In genomic region chr3:169578381-169578780, GRCh38 we compare ENCODE assay signal across 36 cellular contexts.
"Had no signal": no experiment of that assay in that cellular context is flagged by ENCODE, and none has a peak within 500 bp of the region (broad histone marks: within the 10 kb centered on the region; RNA-seq: fewer than 3 reads in every experiment).

No MANE protein-coding gene starts in this region.

- DNase-seq: activated B cell treated with CpG ODN at 0.5 μM for 24 hours; activated CD4-positive, alpha-beta memory T cell treated with anti-CD3 and anti-CD28 coated beads for 36 hours; activated CD4-positive, alpha-beta T cell treated with anti-CD3 and anti-CD28 coated beads for 4 hours; activated CD4-positive, alpha-beta T cell treated with anti-CD3 and anti-CD28 coated beads, Interleukin-2, amount 10 ng/mL, durations not matched to agents 24 days and 14 days; activated CD4-positive, alpha-beta T cell treated with anti-CD3 and anti-CD28 coated beads, Interleukin-2, amount 50 U/mL, for 1 hour; activated CD4-positive, alpha-beta T cell treated with anti-CD3 and anti-CD28 coated beads, Interleukin-2, amount 50 U/mL, for 4 hours; activated CD4-positive, CD25-positive, alpha-beta regulatory T cell treated with anti-CD3 and anti-CD28 coated beads, Interleukin-2, amount 50 U/mL, for 72 hours; activated CD8-positive, alpha-beta memory T cell treated with anti-CD3 and anti-CD28 coated beads, Interleukin-2, amount 50 U/mL, for 4 hours; activated CD8-positive, alpha-beta T cell treated with anti-CD3 and anti-CD28 coated beads for 36 hours; activated effector memory CD4-positive, alpha-beta T cell treated with anti-CD3 and anti-CD28 coated beads, Interleukin-2, amount 50 U/mL, for 16 hours; activated gamma-delta T cell treated with Interleukin-2 at 50 U/mL for 16 hours; activated naive CD4-positive, alpha-beta T cell; activated naive CD4-positive, alpha-beta T cell treated with anti-CD3 and anti-CD28 coated beads for 36 hours; activated naive CD4-positive, alpha-beta T cell treated with anti-CD3 and anti-CD28 coated beads, Interleukin-2, amount 50 U/mL, for 16 hours; activated naive CD8-positive, alpha-beta T cell treated with anti-CD3 and anti-CD28 coated beads for 36 hours; activated T-cell treated with anti-CD3 and anti-CD28 coated beads for 4 hours; activated T-cell treated with anti-CD3 and anti-CD28 coated beads, Interleukin-2, amount 50 U/mL, for 1 hour; activated T-cell treated with anti-CD3 and anti-CD28 coated beads, Interleukin-2, amount 50 U/mL, for 4 hours; activated T-cell treated with anti-CD3 and anti-CD28 coated beads, Interleukin-2, amount 50 U/mL, for 72 hours; adrenal gland; amniotic stem cell; aorta; body of pancreas; brain microvascular endothelial cell; caudate nucleus; cerebellar nuclear complex; T-helper 2 cell; T-helper 9 cell had no signal

- H3K4me1 ChIP-seq: adrenal gland, breast epithelium had no signal

- H3K27me3 ChIP-seq: adrenal gland, body of pancreas, brain microvascular endothelial cell, breast epithelium had no signal

- H3K9me3 Mint-ChIP-seq: activated B cell treated with CpG ODN at 0.5 μM for 24 hours; activated CD4-positive, alpha-beta memory T cell treated with anti-CD3 and anti-CD28 coated beads for 36 hours; activated CD4-positive, alpha-beta T cell treated with anti-CD3 and anti-CD28 coated beads, Interleukin-2, amount 10 ng/mL, durations not matched to agents 24 days and 14 days; activated CD8-positive, alpha-beta T cell treated with anti-CD3 and anti-CD28 coated beads for 36 hours; activated naive CD4-positive, alpha-beta T cell treated with anti-CD3 and anti-CD28 coated beads for 36 hours; activated naive CD4-positive, alpha-beta T cell treated with anti-CD3 and anti-CD28 coated beads, Interleukin-2, amount 50 U/mL, for 72 hours; activated naive CD8-positive, alpha-beta T cell treated with anti-CD3 and anti-CD28 coated beads for 36 hours; activated T-cell treated with anti-CD3 and anti-CD28 coated beads, Interleukin-2, amount 50 U/mL, for 4 hours; activated T-cell treated with anti-CD3 and anti-CD28 coated beads, Interleukin-2, amount 50 U/mL, for 72 hours; activated T-helper 1 cell treated with anti-CD3 and anti-CD28 coated beads, Interleukin-12 subunit alpha, Interleukin-12 subunit beta, Interleukin-2, Interleukin-4 antibody, amounts not matched to agents 30 ng/mL and 10 ng/mL and 1 ng/mL, durations not matched to agents 14 hours and 24 hours and 36 hours; activated T-helper 17 cell treated with anti-CD3 and anti-CD28 coated beads, Interleukin-2, amount 50 U/mL, for 72 hours; central memory CD8-positive, alpha-beta T cell; T-helper 1 cell treated with Interleukin-12 subunit alpha and Interleukin-12 subunit beta and Interleukin-4 antibody, amounts not matched to agents 30 μg/mL and 1 μg/mL, for 36 hours; T-helper 2 cell treated with Interferon-gamma antibody and Interleukin-4, amounts not matched to agents 5 μg/mL and 100 μg/mL, for 36 hours had no signal

- ATAC-seq: activated CD8-positive, alpha-beta T cell treated with anti-CD3 and anti-CD28 coated beads for 36 hours; activated naive CD4-positive, alpha-beta T cell treated with anti-CD3 and anti-CD28 coated beads, Interleukin-2, amount 50 U/mL, for 72 hours; activated T-cell treated with anti-CD3 and anti-CD28 coated beads, Interleukin-2, amount 50 U/mL, for 4 hours; activated T-cell treated with anti-CD3 and anti-CD28 coated beads, Interleukin-2, amount 50 U/mL, for 72 hours; activated T-helper 17 cell treated with anti-CD3 and anti-CD28 coated beads, Interleukin-2, amount 50 U/mL, for 72 hours; body of pancreas had no signal

- H3K4me3 ChIP-seq: adrenal gland, body of pancreas, breast epithelium had no signal

- H3K9me3 ChIP-seq: adrenal gland, body of pancreas, breast epithelium had no signal

- H3K27ac ChIP-seq: adrenal gland, body of pancreas, brain microvascular endothelial cell, breast epithelium, VCaP had no signal

- H3K27ac Mint-ChIP-seq: activated B cell treated with CpG ODN at 0.5 μM for 24 hours; activated CD4-positive, alpha-beta memory T cell treated with anti-CD3 and anti-CD28 coated beads for 36 hours; activated CD4-positive, alpha-beta T cell treated with anti-CD3 and anti-CD28 coated beads, Interleukin-2, amount 10 ng/mL, durations not matched to agents 24 days and 14 days; activated CD8-positive, alpha-beta T cell treated with anti-CD3 and anti-CD28 coated beads for 36 hours; activated naive CD4-positive, alpha-beta T cell treated with anti-CD3 and anti-CD28 coated beads for 36 hours; activated naive CD4-positive, alpha-beta T cell treated with anti-CD3 and anti-CD28 coated beads, Interleukin-2, amount 50 U/mL, for 72 hours; activated naive CD8-positive, alpha-beta T cell treated with anti-CD3 and anti-CD28 coated beads for 36 hours; activated T-cell treated with anti-CD3 and anti-CD28 coated beads, Interleukin-2, amount 50 U/mL, for 72 hours; activated T-helper 1 cell treated with anti-CD3 and anti-CD28 coated beads, Interleukin-12 subunit alpha, Interleukin-12 subunit beta, Interleukin-2, Interleukin-4 antibody, amounts not matched to agents 30 ng/mL and 10 ng/mL and 1 ng/mL, durations not matched to agents 14 hours and 24 hours and 36 hours; activated T-helper 17 cell treated with anti-CD3 and anti-CD28 coated beads, Interleukin-2, amount 50 U/mL, for 72 hours; T-helper 1 cell treated with Interleukin-12 subunit alpha and Interleukin-12 subunit beta and Interleukin-4 antibody, amounts not matched to agents 30 μg/mL and 1 μg/mL, for 36 hours; T-helper 2 cell treated with Interferon-gamma antibody and Interleukin-4, amounts not matched to agents 5 μg/mL and 100 μg/mL, for 36 hours had no signal

- H3K36me3 Mint-ChIP-seq: activated CD4-positive, alpha-beta memory T cell treated with anti-CD3 and anti-CD28 coated beads for 36 hours; activated naive CD4-positive, alpha-beta T cell treated with anti-CD3 and anti-CD28 coated beads, Interleukin-2, amount 50 U/mL, for 72 hours; activated naive CD8-positive, alpha-beta T cell treated with anti-CD3 and anti-CD28 coated beads for 36 hours had no signal

- H3K4me1 Mint-ChIP-seq: activated CD4-positive, alpha-beta T cell treated with anti-CD3 and anti-CD28 coated beads, Interleukin-2, amount 10 ng/mL, durations not matched to agents 24 days and 14 days had no signal

- H3K4me3 Mint-ChIP-seq: activated B cell treated with CpG ODN at 0.5 μM for 24 hours; activated CD4-positive, alpha-beta memory T cell treated with anti-CD3 and anti-CD28 coated beads for 36 hours; activated CD4-positive, alpha-beta T cell treated with anti-CD3 and anti-CD28 coated beads, Interleukin-2, amount 10 ng/mL, durations not matched to agents 24 days and 14 days; activated CD8-positive, alpha-beta T cell treated with anti-CD3 and anti-CD28 coated beads for 36 hours; activated naive CD4-positive, alpha-beta T cell treated with anti-CD3 and anti-CD28 coated beads for 36 hours; activated naive CD8-positive, alpha-beta T cell treated with anti-CD3 and anti-CD28 coated beads for 36 hours; activated T-cell treated with anti-CD3 and anti-CD28 coated beads, Interleukin-2, amount 50 U/mL, for 4 hours; activated T-cell treated with anti-CD3 and anti-CD28 coated beads, Interleukin-2, amount 50 U/mL, for 72 hours; activated T-helper 1 cell treated with anti-CD3 and anti-CD28 coated beads, Interleukin-12 subunit alpha, Interleukin-12 subunit beta, Interleukin-2, Interleukin-4 antibody, amounts not matched to agents 30 ng/mL and 10 ng/mL and 1 ng/mL, durations not matched to agents 14 hours and 24 hours and 36 hours; activated T-helper 17 cell treated with anti-CD3 and anti-CD28 coated beads, Interleukin-2, amount 50 U/mL, for 72 hours; central memory CD8-positive, alpha-beta T cell; T-helper 1 cell treated with Interleukin-12 subunit alpha and Interleukin-12 subunit beta and Interleukin-4 antibody, amounts not matched to agents 30 μg/mL and 1 μg/mL, for 36 hours; T-helper 2 cell treated with Interferon-gamma antibody and Interleukin-4, amounts not matched to agents 5 μg/mL and 100 μg/mL, for 36 hours had no signal

- H3K36me3 ChIP-seq: adrenal gland, brain microvascular endothelial cell, breast epithelium had no signal
